ENCODE assay signal across 16 cellular contexts in the genomic region with DNA sequence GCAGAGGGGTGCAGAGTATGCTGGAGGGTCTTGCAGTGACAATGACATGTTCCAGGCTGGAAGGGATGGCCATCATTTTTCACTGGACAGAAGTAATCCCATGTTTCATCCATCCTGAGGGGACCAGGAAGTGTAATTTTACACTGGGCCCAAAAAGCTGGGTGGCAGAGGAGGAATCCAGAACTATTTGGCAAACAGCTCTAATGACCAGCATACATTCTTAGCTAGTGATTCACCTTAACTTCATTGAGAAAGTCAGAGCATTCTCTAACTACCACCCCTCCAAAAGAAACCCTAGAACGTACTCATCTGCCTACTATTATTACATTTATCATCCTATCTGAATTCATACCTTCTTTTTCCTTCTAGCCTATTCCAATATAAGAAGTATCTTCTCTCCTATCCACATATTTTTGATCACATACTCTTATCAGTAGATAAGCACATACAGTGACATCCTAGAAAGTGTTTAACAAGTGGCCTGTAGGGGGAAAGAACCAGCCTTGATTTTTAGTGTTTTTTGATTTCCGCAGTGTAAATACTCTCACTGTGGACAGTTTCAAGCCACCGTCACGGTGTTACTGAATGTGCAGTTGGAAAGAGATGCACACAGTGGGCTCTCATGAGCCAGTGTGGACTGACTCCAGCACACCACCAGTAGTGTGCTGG.
DNase-seq lines count a peak whose midpoint lies in the region; ATAC-seq, FAIRE-seq and TF ChIP-seq lines count a peak whose summit lies in the region.
"Had no signal": no experiment of that assay in that cellular context is flagged by ENCODE, and none has a peak within 500 bp of the region (broad histone marks: within the 10 kb centered on the region; RNA-seq: fewer than 3 reads in every experiment).

No MANE protein-coding gene starts in this region.

- no peaks in the 10 kb centered on the region for H3K36me3 ChIP-seq in osteoblast (ENCODE audit: insufficient read depth, low read length)
- H3K36me3 ChIP-seq: neutrophil, suprapubic skin had no signal

- peak; percentile 85 for FAIRE-seq in RCC 7860 (lab: Jason Lieb, UNC)

- CTCF ChIA-PET in Calu3 (lab: Charles Lee), result interaction anchor here (0.7 to 1.4 kb wide), 2 partner anchors 12 to 42 kb away, joined by 3 to 4 read pairs; no protein-coding TSS in a partner anchor

- BruUV-seq in Calu3 (replicated peaks; lab: Mats Ljungman, UMichigan), result no TSS peak

- ATAC-seq in GM19351 (IDR thresholded peaks at IDR 0.05; ENCODE audit: unreplicated experiment) (no peak), GM19467 (IDR thresholded peaks at IDR 0.05; ENCODE audit: unreplicated experiment) (no peak)

- no peaks in the 10 kb centered on the region for H3K9me3 ChIP-seq in osteoblast (ENCODE audit: low read depth, low read length)
- H3K9me3 ChIP-seq: neutrophil, suprapubic skin had no signal

- H3K4me3 Mint-ChIP-seq in Calu3 (ENCODE audit: low read depth, unreplicated experiment), result no peak overlapping the region

- H3K4me2 ChIP-seq in osteoblast (ENCODE audit: insufficient read depth, low read length), result peak overlapping the region; percentile 67

- H3K36me3 Mint-ChIP-seq in Calu3 (ENCODE audit: insufficient read depth, unreplicated experiment), result no peaks in the 10 kb centered on the region

- H4K20me1 ChIP-seq in osteoblast (ENCODE audit: insufficient read depth, low read length), result no peaks in the 10 kb centered on the region

- DNase-seq in Calu3 (peak; percentile 24), RCC 7860 (ENCODE audit: low spot score) (peak; percentile 76), epithelial cell of esophagus (ENCODE audit: low read depth) (peak; percentile 72), osteoblast (ENCODE audit: insufficient read length, low spot score, missing footprints) (peak; percentile 31), NCI-H1436 treated with DMSO at 0.1 percent for 48 hours (lab: John Stamatoyannopoulos, UW) (no peak)
- no peak for DNase-seq in activated CD4-positive, CD25-positive, alpha-beta regulatory T cell treated with anti-CD3 and anti-CD28 coated beads, Interleukin-2, amount 50 U/mL, for 72 hours
- DNase-seq: cortex of kidney; DMS 273 treated with DMSO at 0.1 percent for 48 hours; NCI-H1048; NCI-H82; stimulated activated CD4-positive, alpha-beta T cell treated with anti-CD3 and anti-CD28 coated beads, Interleukin-4, amount 100 ng/mL, for 4 hours; T-helper 9 cell had no signal

- H3K4me1 Mint-ChIP-seq in Calu3 (ENCODE audit: low read depth, unreplicated experiment), result peaks cover 1% of the 10 kb centered on the region

- H3K4me1 ChIP-seq in osteoblast (ENCODE audit: insufficient read depth, low read length), result peaks cover 40% of the 10 kb centered on the region

- no peaks in the 10 kb centered on the region for H3K27me3 ChIP-seq in osteoblast (ENCODE audit: insufficient read depth, low read length)
- H3K27me3 ChIP-seq: neutrophil, suprapubic skin had no signal

- H3K27ac ChIP-seq in osteoblast (ENCODE audit: low read depth, low read length), result peak overlapping the region; percentile 81
- H3K27ac ChIP-seq: neutrophil, suprapubic skin had no signal

- H3K79me2 ChIP-seq in osteoblast (ENCODE audit: insufficient read depth, low read length), result peaks cover 5% of the 10 kb centered on the region

- TF ChIP-seq CTCF in Calu3 (IDR thresholded peaks at IDR 0.05; ENCODE audit: unreplicated experiment) (no peak), epithelial cell of esophagus (IDR thresholded peaks at IDR 0.05; ENCODE audit: insufficient read depth, low read depth, low read length, missing control alignments) (no peak), osteoblast (IDR thresholded peaks at IDR 0.05; ENCODE audit: extremely low read depth, low read depth, low read length) (peak; percentile 14)

- no peaks in the 10 kb centered on the region for H3K27me3 Mint-ChIP-seq in Calu3 (ENCODE audit: unreplicated experiment)

- H3K4me3 ChIP-seq in epithelial cell of esophagus (ENCODE audit: low read length) (no peak overlapping the region), osteoblast (ENCODE audit: insufficient read depth, low read length) (peak overlapping the region; percentile 45)
- H3K4me3 ChIP-seq: suprapubic skin had no signal

- H3K9me3 Mint-ChIP-seq in Calu3 (ENCODE audit: low read depth, unreplicated experiment), result no peaks in the 10 kb centered on the region

- H3K27ac Mint-ChIP-seq in Calu3 (ENCODE audit: unreplicated experiment), result no peak overlapping the region

- no peak overlapping the region for H2AFZ ChIP-seq in osteoblast (ENCODE audit: low read length)

- intact Hi-C loops in Calu3 (cut with micrococcal nuclease; ENCODE audit: unreplicated experiment), result no loop called here

Comparison
In these comparisons a context has a peak if more than half of its experiments do, and no peak if none do; other contexts are left out.
1. DNase-seq: peak in Calu3 (single experiment), RCC 7860 (single experiment), epithelial cell of esophagus (single experiment) and osteoblast (single experiment); none in activated CD4-positive, CD25-positive, alpha-beta regulatory T cell treated with anti-CD3 and anti-CD28 coated beads, Interleukin-2, amount 50 U/mL, for 72 hours (single experiment) and NCI-H1436 treated with DMSO at 0.1 percent for 48 hours (single experiment).